ENCODE assay signal across 35 cellular contexts in the genomic region with DNA sequence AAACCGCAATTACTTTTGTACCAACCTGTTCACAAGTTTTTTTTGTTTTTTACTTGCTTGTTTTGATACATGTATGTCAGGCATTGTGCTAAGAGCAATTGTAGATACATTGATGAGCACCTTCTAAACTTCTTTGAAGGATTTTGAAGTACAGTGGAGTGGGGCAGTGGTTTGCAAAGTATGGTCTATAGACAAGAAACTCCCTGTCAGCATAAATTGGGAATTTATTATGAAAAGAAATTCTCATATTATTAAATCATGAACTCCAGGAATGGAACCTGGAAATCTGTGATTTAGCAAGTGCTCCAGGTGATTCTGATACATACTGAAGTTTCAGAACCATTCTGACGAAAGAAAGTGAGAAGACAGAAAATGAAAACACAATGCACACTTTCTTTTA.
"Had no signal": no experiment of that assay in that cellular context is flagged by ENCODE, and none has a peak within 500 bp of the region (broad histone marks: within the 10 kb centered on the region; RNA-seq: fewer than 3 reads in every experiment).

No MANE protein-coding gene starts in this region.

- H3K9me3 ChIP-seq: MG63 had no signal

- H3K36me3 ChIP-seq: MG63 had no signal

- DNase-seq: Kasumi-1, MG63, MM.1S, MV-4-11, NCI-H1048, NCI-H1092, NCI-H1092 treated with DMSO at 0.1 percent for 48 hours, NCI-H1105, NCI-H1105 treated with DMSO at 0.1 percent for 48 hours, NCI-H1417, NCI-H1417 treated with DMSO at 0.1 percent for 48 hours, NCI-H1436, NCI-H1436 treated with DMSO at 0.1 percent for 48 hours, NCI-H146, NCI-H1694, NCI-H1694 treated with DMSO at 0.1 percent for 48 hours, NCI-H187, NCI-H187 treated with DMSO at 0.1 percent for 48 hours, NCI-H1930, NCI-H2029, NCI-H2029 treated with DMSO at 0.1 percent for 48 hours, NCI-H2081, NCI-H2081 treated with DMSO at 0.1 percent for 48 hours, NCI-H2107, NCI-H2171, NCI-H2171 treated with DMSO at 0.1 percent for 48 hours, NCI-H2227 treated with DMSO at 0.1 percent for 48 hours, NCI-H226, NCI-H345, NCI-H446, NCI-H446 treated with DMSO at 0.1 percent for 48 hours, NCI-H510A, NCI-H510A treated with DMSO at 0.1 percent for 48 hours, NCI-H524, NCI-H524 treated with DMSO at 0.1 percent for 48 hours had no signal

- H3K4me3 ChIP-seq: MG63 had no signal

- H3K27me3 ChIP-seq: MG63 had no signal
